16 cellular contexts compared by ENCODE assay signal in the genomic region with DNA sequence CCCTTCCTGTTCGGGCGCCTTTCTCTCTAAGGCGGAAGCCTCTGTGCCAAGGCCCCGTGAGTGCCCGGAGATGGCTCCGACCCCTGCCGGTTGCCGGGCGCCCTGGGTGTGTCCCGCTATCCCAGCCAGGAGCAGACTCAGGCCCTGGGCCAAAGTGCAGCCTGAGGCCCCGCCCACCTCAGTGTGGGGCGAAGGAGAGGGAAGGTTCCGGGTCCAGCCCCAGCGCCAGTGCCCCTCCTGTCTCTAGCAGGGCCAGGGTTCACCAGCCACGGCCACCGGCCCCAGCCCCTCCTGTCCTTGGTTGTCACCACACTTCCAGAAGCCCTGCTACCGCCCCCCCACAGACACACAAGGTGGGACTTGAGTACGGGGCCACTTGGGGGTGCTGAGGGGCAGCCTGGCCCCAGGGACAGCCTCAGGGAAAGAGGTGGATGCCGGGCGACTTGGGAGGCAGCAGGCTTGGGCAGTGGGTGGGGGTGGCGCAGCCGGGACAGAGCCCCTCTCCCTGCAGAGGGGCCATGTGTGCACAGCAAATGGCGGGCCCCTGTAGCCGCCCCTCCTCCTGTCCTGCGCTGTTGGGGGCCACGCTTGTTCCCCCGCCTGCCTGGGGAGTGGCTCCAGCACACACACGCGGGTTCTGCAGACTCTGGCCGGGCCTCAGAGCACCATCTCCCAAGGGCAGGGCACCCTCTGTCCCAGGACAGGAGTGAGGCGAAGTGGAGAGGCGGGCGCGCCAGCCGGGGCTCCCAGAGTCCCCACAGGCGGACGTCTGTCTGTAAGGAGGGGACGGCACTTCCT. TPM values are rescaled to one million over a fixed set of nuclear protein-coding genes. Genes with fewer than 3 reads are reported as not detected.
DNase-seq lines count a peak whose midpoint lies in the region; TF ChIP-seq lines count a peak whose summit lies in the region.
"Had no signal": no experiment of that assay in that cellular context is flagged by ENCODE, and none has a peak within 500 bp of the region (broad histone marks: within the 10 kb centered on the region; RNA-seq: fewer than 3 reads in every experiment).

No MANE protein-coding gene starts in this region.

- H3K27me3 ChIP-seq in mesendoderm (ENCODE audit: insufficient read depth, low read length, poor library complexity) (no peaks in the 10 kb centered on the region), uterus (peaks cover 0 to 29% of the 10 kb centered on the region in 2 donors), Karpas-422 (ENCODE audit: low read length) (no peaks in the 10 kb centered on the region)
- H3K27me3 ChIP-seq: neural progenitor cell had no signal

- H3K9me3 ChIP-seq in uterus: peaks cover 0 to 8% of the 10 kb centered on the region in 2 donors
- no peaks in the 10 kb centered on the region for H3K9me3 ChIP-seq in Karpas-422 (ENCODE audit: low read length)

- DNase-seq in DMS 273 (lab: John Stamatoyannopoulos, UW; ENCODE audit: unreplicated experiment) (peak; percentile 70), DMS 273 treated with DMSO at 0.1 percent for 48 hours (lab: John Stamatoyannopoulos, UW) (no peak), epithelial cell of proximal tubule (ENCODE audit: low read depth) (no peak), mesendoderm (no peak), uterus (peak; percentile 42), GF-D8 (lab: John Stamatoyannopoulos, UW) (no peak), Karpas-422 (no peak)
- DNase-seq in stimulated activated CD4-positive, alpha-beta T cell treated with anti-CD3 and anti-CD28 coated beads, Interleukin-4, amount 100 ng/mL, for 24 hours: no peak
- DNase-seq: DMS79 treated with DMSO at 0.1 percent for 48 hours, immature natural killer cell, MV-4-11, NCI-H526 treated with DMSO at 0.1 percent for 48 hours had no signal

- H4K5ac ChIP-seq in mesendoderm (ENCODE audit: low read length): no peak overlapping the region

- H3K4me1 ChIP-seq in mesendoderm (ENCODE audit: control insufficient read depth, low read depth, low read length) (peaks cover 2% of the 10 kb centered on the region), uterus (peaks cover 0 to 11% of the 10 kb centered on the region in 2 donors), Karpas-422 (ENCODE audit: low read length) (no peaks in the 10 kb centered on the region)

- no CpG with 5 or more reads among the region's 38 CpGs for WGBS in mesendoderm (ENCODE audit: extremely low coverage, insufficient coverage, low lambda C conversion rate)

- no peak overlapping the region for H4K8ac ChIP-seq in mesendoderm (ENCODE audit: low read depth, low read length)

- H3K18ac ChIP-seq in mesendoderm (ENCODE audit: low read length): no peak overlapping the region

- H3K36me3 ChIP-seq in mesendoderm (ENCODE audit: control insufficient read depth, insufficient read depth, low read length): no peaks in the 10 kb centered on the region
- H3K36me3 ChIP-seq in uterus: no peaks in the 10 kb centered on the region
- H3K36me3 ChIP-seq in Karpas-422 (ENCODE audit: insufficient read depth, low read length): no peaks in the 10 kb centered on the region
- H3K36me3 ChIP-seq: neural progenitor cell had no signal

- TF ChIP-seq POLR2A in uterus (IDR thresholded peaks at IDR 0.05): no peak

- H3K4me2 ChIP-seq in mesendoderm (ENCODE audit: low read length) (no peak overlapping the region), Karpas-422 (ENCODE audit: low read depth, low read length, poor library complexity, severe bottlenecking) (no peak overlapping the region)

- H3K56ac ChIP-seq in mesendoderm (ENCODE audit: low read length): peak overlapping the region; percentile 25

- no peak overlapping the region for H2AK5ac ChIP-seq in mesendoderm (ENCODE audit: low read length)

- H2BK5ac ChIP-seq in mesendoderm (ENCODE audit: low read length): no peak overlapping the region

- peak; percentile 33 for TF ChIP-seq CTCF in epithelial cell of proximal tubule (conservative IDR thresholded peaks at IDR 0.05; ENCODE audit: low read depth, low read length)
- peak in 1 of 4 experiments; percentile 9 for TF ChIP-seq CTCF in uterus (IDR thresholded peaks at IDR 0.05)

- H2BK120ac ChIP-seq in mesendoderm (ENCODE audit: low read depth, low read length): no peak overlapping the region

- no peak overlapping the region for H3K27ac ChIP-seq in mesendoderm (ENCODE audit: low read depth, low read length)
- no peak overlapping the region for H3K27ac ChIP-seq in uterus
- H3K27ac ChIP-seq in Karpas-422 (ENCODE audit: low read length): no peak overlapping the region
- H3K27ac ChIP-seq: 22Rv1, neural progenitor cell, SK-N-MC had no signal

- no peaks in the 10 kb centered on the region for H3K79me1 ChIP-seq in mesendoderm (ENCODE audit: low read length)

- H3K9ac ChIP-seq in mesendoderm (ENCODE audit: low read length): peak overlapping the region; percentile 16
- no peak overlapping the region for H3K9ac ChIP-seq in Karpas-422 (ENCODE audit: low read length)
- H3K9ac ChIP-seq: neural progenitor cell had no signal

- H4K20me1 ChIP-seq in Karpas-422 (ENCODE audit: insufficient read depth, low read depth, low read length): 0 out of 2 replicates have a peak, but pooled peaks cover 3% of the 10 kb centered on the region

- no peak overlapping the region for H3K23ac ChIP-seq in mesendoderm (ENCODE audit: low read length)

- no peak overlapping the region for H2AFZ ChIP-seq in Karpas-422 (ENCODE audit: low read length)

- no peak overlapping the region for H2BK15ac ChIP-seq in mesendoderm (replicated peaks; ENCODE audit: low read depth)

- H3K9me2 ChIP-seq in Karpas-422 (replicated peaks; ENCODE audit: insufficient read depth, low read length): no peaks in the 10 kb centered on the region

- H3K4ac ChIP-seq in mesendoderm (ENCODE audit: low read depth, low read length): peak overlapping the region; percentile 6

- H3K79me2 ChIP-seq in mesendoderm (ENCODE audit: control insufficient read depth, insufficient read depth, low read length): no peaks in the 10 kb centered on the region
- H3K79me2 ChIP-seq in Karpas-422 (ENCODE audit: low read length): no peaks in the 10 kb centered on the region

- peak overlapping the region; percentile 60 for H3K4me3 ChIP-seq in epithelial cell of proximal tubule (ENCODE audit: low read depth, low read length)
- no peak overlapping the region for H3K4me3 ChIP-seq in mesendoderm (ENCODE audit: low read length)
- no peak overlapping the region for H3K4me3 ChIP-seq in uterus
- H3K4me3 ChIP-seq in Karpas-422 (ENCODE audit: low read length): no peak overlapping the region
- H3K4me3 ChIP-seq: neural progenitor cell, SK-N-MC had no signal

- intact Hi-C loops in uterus (cut with DNase I; ENCODE audit: low total_unique reads): no loop called here

RNA-seq across cellular contexts. Expression of a gene that starts 6.0 kb away (rescaled TPM):
- not detected in 2 replicates for total RNA-seq in epithelial cell of proximal tubule
- polyA plus RNA-seq in mesendoderm (2013, experiment 1 of 2): not detected
- polyA plus RNA-seq in mesendoderm (2013, experiment 2 of 2): not detected
- not detected for total RNA-seq in uterus
- total RNA-seq in Karpas-422 (2014; rRNA removed; shearing (Covaris generic); ENCODE audit: low replicate concordance): not detected in 2 replicates
- total RNA-seq: fibroblast of lung had no signal
- polyA plus RNA-seq: fibroblast of lung, immature natural killer cell had no signal

RNA-seq across cellular contexts. Expression of a gene that starts 17.5 kb away (rescaled TPM):
- not detected in 2 replicates for total RNA-seq in epithelial cell of proximal tubule
- 0.03 TPM for polyA plus RNA-seq in mesendoderm (2013, experiment 1 of 2)
- not detected for polyA plus RNA-seq in mesendoderm (2013, experiment 2 of 2)
- total RNA-seq in uterus: not detected
- not detected in 2 replicates for total RNA-seq in Karpas-422 (2014; rRNA removed; shearing (Covaris generic); ENCODE audit: low replicate concordance)
- total RNA-seq: fibroblast of lung had no signal
- polyA plus RNA-seq: fibroblast of lung, immature natural killer cell had no signal

Comparison
In these comparisons a context has a peak if more than half of its experiments do, and no peak if none do; other contexts are left out.
1. DNase-seq: peak in DMS 273 (single experiment) and uterus (2 of 2); none in DMS 273 treated with DMSO at 0.1 percent for 48 hours (single experiment), epithelial cell of proximal tubule (single experiment), mesendoderm (single experiment), GF-D8 (single experiment), Karpas-422 (single experiment) and stimulated activated CD4-positive, alpha-beta T cell treated with anti-CD3 and anti-CD28 coated beads, Interleukin-4, amount 100 ng/mL, for 24 hours (single experiment).